ENCODE assay signal across 14 cellular contexts in the genomic region with DNA sequence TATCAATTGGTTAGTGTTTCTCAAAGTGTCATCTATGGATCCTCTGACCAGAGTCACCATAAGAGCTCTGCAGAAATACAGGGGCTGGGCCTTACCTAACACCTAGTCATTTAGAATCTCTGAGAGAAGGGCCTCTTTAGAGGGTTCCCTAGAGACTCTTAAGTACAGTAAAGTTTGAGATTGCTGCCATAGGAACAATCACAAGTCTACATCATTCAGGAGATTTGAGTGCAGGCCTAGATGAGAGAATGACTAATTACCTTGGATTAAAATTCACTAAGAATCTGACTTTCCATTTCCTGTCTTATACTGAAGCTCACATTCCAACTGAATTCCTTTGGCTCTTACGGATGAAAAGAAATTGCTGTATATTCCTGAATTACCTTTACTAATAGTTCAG.
A peak's percentile ranks its signal among the peaks of the same experiment; 100 is the strongest.
DNase-seq lines count a peak whose midpoint lies in the region; ATAC-seq and TF ChIP-seq lines count a peak whose summit lies in the region.
"Had no signal": no experiment of that assay in that cellular context is flagged by ENCODE, and none has a peak within 500 bp of the region (broad histone marks: within the 10 kb centered on the region; RNA-seq: fewer than 3 reads in every experiment).

No MANE protein-coding gene starts in this region.

- H3K23ac ChIP-seq in mesendoderm (ENCODE audit: low read length): no peak overlapping the region

- no peak overlapping the region for H3K18ac ChIP-seq in mesendoderm (ENCODE audit: low read length)

- H4K20me1 ChIP-seq in SK-N-SH (ENCODE audit: insufficient read depth): no peaks in the 10 kb centered on the region

- H3K4me3 ChIP-seq in brain microvascular endothelial cell (ENCODE audit: low read depth, low read length) (no peak overlapping the region), mesendoderm (ENCODE audit: low read length) (no peak overlapping the region), SK-N-SH (ENCODE audit: low read depth in 2 of 2, low read length in 1 of 2) (no peak overlapping the region)

- in situ Hi-C loops in brain microvascular endothelial cell (cut with HindIII; ENCODE audit: low pct_ligation_motif_present, low sequenced_read_pairs): no loop called here

- H3K36me3 ChIP-seq in brain microvascular endothelial cell (replicated peaks) (no peaks in the 10 kb centered on the region), mesendoderm (ENCODE audit: control insufficient read depth, insufficient read depth, low read length) (no peaks in the 10 kb centered on the region), SK-N-SH (replicated peaks in 1 of 2; ENCODE audit: control insufficient read depth in 1 of 2, insufficient read depth in 2 of 2, low read length in 1 of 2) (no peaks in the 10 kb centered on the region)

- H2AFZ ChIP-seq in SK-N-SH (ENCODE audit: low read depth): no peak overlapping the region

- H3K4me2 ChIP-seq in mesendoderm (ENCODE audit: low read length): no peak overlapping the region
- no peak overlapping the region for H3K4me2 ChIP-seq in SK-N-SH

- no peaks in the 10 kb centered on the region for H3K79me1 ChIP-seq in mesendoderm (ENCODE audit: low read length)

- no peaks in the 10 kb centered on the region for H3K9me3 ChIP-seq in SK-N-SH

- no peak overlapping the region for H2BK120ac ChIP-seq in mesendoderm (ENCODE audit: low read depth, low read length)

- no CpG with 5 or more reads among the region's 1 CpG for WGBS in mesendoderm (ENCODE audit: extremely low coverage, insufficient coverage, low lambda C conversion rate)
- 13% methylated on average over 1 of the region's 1 CpG for WGBS in SK-N-SH (ENCODE audit: low lambda C conversion rate)

- H3K4me1 Mint-ChIP-seq in effector memory CD8-positive, alpha-beta T cell (ENCODE audit: low read depth in 2 of 2): peaks cover 0 to 5% of the 10 kb centered on the region in 2 donors

- no peaks in the 10 kb centered on the region for H3K4me1 ChIP-seq in mesendoderm (ENCODE audit: control insufficient read depth, low read depth, low read length)
- no peaks in the 10 kb centered on the region for H3K4me1 ChIP-seq in SK-N-SH (ENCODE audit: control insufficient read depth in 1 of 2, insufficient read depth in 2 of 2, low read depth in 1 of 2, low read length in 1 of 2)

- no peak overlapping the region for H4K8ac ChIP-seq in mesendoderm (ENCODE audit: low read depth, low read length)

- no peaks in the 10 kb centered on the region for H3K9me3 Mint-ChIP-seq in effector memory CD8-positive, alpha-beta T cell

- H2BK15ac ChIP-seq in mesendoderm (replicated peaks; ENCODE audit: low read depth): no peak overlapping the region

- no peaks in the 10 kb centered on the region for H3K36me3 Mint-ChIP-seq in effector memory CD8-positive, alpha-beta T cell (ENCODE audit: insufficient read depth)

- H3K27me3 ChIP-seq in brain microvascular endothelial cell (replicated peaks) (no peaks in the 10 kb centered on the region), mesendoderm (ENCODE audit: insufficient read depth, low read length, poor library complexity) (no peaks in the 10 kb centered on the region), SK-N-SH (ENCODE audit: insufficient read depth) (no peaks in the 10 kb centered on the region)

- H4K5ac ChIP-seq in mesendoderm (ENCODE audit: low read length): no peak overlapping the region

- ATAC-seq in effector memory CD8-positive, alpha-beta T cell (replicated peaks): no peak
- ATAC-seq in GM21786 (IDR thresholded peaks at IDR 0.05; ENCODE audit: unreplicated experiment): no peak
- ATAC-seq: SK-N-SH treated with all-trans-retinoic acid at 6 μM for 48 hours had no signal

- H3K79me2 ChIP-seq in mesendoderm (ENCODE audit: control insufficient read depth, insufficient read depth, low read length): no peaks in the 10 kb centered on the region
- H3K79me2 ChIP-seq in SK-N-SH (ENCODE audit: insufficient read depth): no peaks in the 10 kb centered on the region

- no peak overlapping the region for H2AK5ac ChIP-seq in mesendoderm (ENCODE audit: low read length)

- H3K4me3 Mint-ChIP-seq in effector memory CD8-positive, alpha-beta T cell: no peak overlapping the region

- CTCF ChIA-PET in SK-N-SH (lab: Yijun Ruan, JAX): no interaction called here

- H3K9ac ChIP-seq in mesendoderm (ENCODE audit: low read length) (no peak overlapping the region), SK-N-SH (no peak overlapping the region)

- TF ChIP-seq EP300 in SK-N-SH (IDR thresholded peaks at IDR 0.05; ENCODE audit: borderline replicate concordance in 1 of 2, low read depth in 1 of 2, low read length in 1 of 2): no peak

- H3K9me2 ChIP-seq in SK-N-SH: no peaks in the 10 kb centered on the region

- POLR2A ChIA-PET in SK-N-SH (lab: Yijun Ruan, JAX): no interaction called here

- TF ChIP-seq CTCF in brain microvascular endothelial cell (IDR thresholded peaks at IDR 0.05; ENCODE audit: low read depth, low read length, missing control alignments): no peak
- TF ChIP-seq CTCF in SK-N-SH (IDR thresholded peaks at IDR 0.05): no peak

- no peaks in the 10 kb centered on the region for H3F3A ChIP-seq in SK-N-SH (replicated peaks; ENCODE audit: insufficient read depth)

- H3K27ac ChIP-seq in brain microvascular endothelial cell (peak overlapping the region; percentile 42), mesendoderm (ENCODE audit: low read depth, low read length) (no peak overlapping the region), SK-N-SH (ENCODE audit: low read depth in 2 of 2, low read length in 1 of 2) (no peak overlapping the region)
- H3K27ac ChIP-seq: VCaP had no signal

- peak; percentile 23 for DNase-seq in Daoy (ENCODE audit: low read depth)
- peak; percentile 48 for DNase-seq in HS-5 (ENCODE audit: low read depth)
- DNase-seq in brain microvascular endothelial cell: peak; percentile 61
- peak; percentile 69 for DNase-seq in mesendoderm
- no peak for DNase-seq in effector memory CD8-positive, alpha-beta T cell
- no peak for DNase-seq in SK-N-SH
- DNase-seq in GM03348 (ENCODE audit: low spot score): no peak
- DNase-seq: amniotic stem cell; cortex of kidney; DMS53; stimulated activated CD4-positive, alpha-beta T cell treated with anti-CD3 and anti-CD28 coated beads, Interleukin-12 subunit alpha, Interleukin-12 subunit beta, amount 100 ng/mL, for 4 hours had no signal

- H3K27me3 Mint-ChIP-seq in effector memory CD8-positive, alpha-beta T cell: no peaks in the 10 kb centered on the region

- no peak overlapping the region for H3K4ac ChIP-seq in mesendoderm (ENCODE audit: low read depth, low read length)

- no peak for TF ChIP-seq RAD21 in SK-N-SH (IDR thresholded peaks at IDR 0.05; ENCODE audit: low read length)

- H2BK5ac ChIP-seq in mesendoderm (ENCODE audit: low read length): no peak overlapping the region

- H3K27ac Mint-ChIP-seq in effector memory CD8-positive, alpha-beta T cell: no peak overlapping the region

- H3K56ac ChIP-seq in mesendoderm (ENCODE audit: low read length): no peak overlapping the region

TF ChIP-seq in SK-N-SH, 30 proteins besides CTCF, POLR2A, EP300 and RAD21:
- TF ChIP-seq MXI1 (IDR thresholded peaks at IDR 0.05; ENCODE audit: low read depth, low read length) (no peak), GATA2 (CRISPR knock-in tag; IDR thresholded peaks at IDR 0.05) (no peak), FOSL2 (IDR thresholded peaks at IDR 0.05; ENCODE audit: borderline replicate concordance, low read depth) (no peak), EZH2phosphoT487 (IDR thresholded peaks at IDR 0.05; ENCODE audit: borderline replicate concordance, low read depth) (no peak), YY1 (IDR thresholded peaks at IDR 0.05; ENCODE audit: low read depth) (no peak), ELF1 (IDR thresholded peaks at IDR 0.05) (no peak), TEAD4 (IDR thresholded peaks at IDR 0.05; ENCODE audit: borderline replicate concordance, insufficient read depth) (no peak), CHD2 (IDR thresholded peaks at IDR 0.05; ENCODE audit: low read length, partially characterized antibody) (no peak), SIN3A (IDR thresholded peaks at IDR 0.05; ENCODE audit: borderline replicate concordance, low read depth, low read length) (no peak), JUND (IDR thresholded peaks at IDR 0.05) (no peak)
- TF ChIP-seq, protein P1, sequence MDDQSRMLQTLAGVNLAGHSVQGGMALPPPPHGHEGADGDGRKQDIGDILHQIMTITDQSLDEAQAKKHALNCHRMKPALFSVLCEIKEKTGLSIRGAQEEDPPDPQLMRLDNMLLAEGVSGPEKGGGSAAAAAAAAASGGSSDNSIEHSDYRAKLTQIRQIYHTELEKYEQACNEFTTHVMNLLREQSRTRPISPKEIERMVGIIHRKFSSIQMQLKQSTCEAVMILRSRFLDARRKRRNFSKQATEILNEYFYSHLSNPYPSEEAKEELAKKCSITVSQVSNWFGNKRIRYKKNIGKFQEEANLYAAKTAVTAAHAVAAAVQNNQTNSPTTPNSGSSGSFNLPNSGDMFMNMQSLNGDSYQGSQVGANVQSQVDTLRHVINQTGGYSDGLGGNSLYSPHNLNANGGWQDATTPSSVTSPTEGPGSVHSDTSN (IDR thresholded peaks at IDR 0.05): no peak
- TF ChIP-seq, protein P2, sequence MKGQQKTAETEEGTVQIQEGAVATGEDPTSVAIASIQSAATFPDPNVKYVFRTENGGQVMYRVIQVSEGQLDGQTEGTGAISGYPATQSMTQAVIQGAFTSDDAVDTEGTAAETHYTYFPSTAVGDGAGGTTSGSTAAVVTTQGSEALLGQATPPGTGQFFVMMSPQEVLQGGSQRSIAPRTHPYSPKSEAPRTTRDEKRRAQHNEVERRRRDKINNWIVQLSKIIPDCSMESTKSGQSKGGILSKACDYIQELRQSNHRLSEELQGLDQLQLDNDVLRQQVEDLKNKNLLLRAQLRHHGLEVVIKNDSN (IDR thresholded peaks at IDR 0.05; ENCODE audit: borderline replicate concordance, low read depth): no peak
TF ChIP-seq in SK-N-SH: peak in this region for 0.

Comparison
In these comparisons a context has a peak if more than half of its experiments do, and no peak if none do; other contexts are left out.
1. DNase-seq: peak in Daoy (single experiment), HS-5 (single experiment), brain microvascular endothelial cell (single experiment) and mesendoderm (single experiment); none in effector memory CD8-positive, alpha-beta T cell (0 of 3), SK-N-SH (single experiment) and GM03348 (single experiment).